Comparison of ENCODE assay signal across 19 cellular contexts in genomic region chr7:107151538-107151937, GRCh38.
"Had no signal": no experiment of that assay in that cellular context is flagged by ENCODE, and none has a peak within 500 bp of the region (broad histone marks: within the 10 kb centered on the region; RNA-seq: fewer than 3 reads in every experiment).

No MANE protein-coding gene starts in this region.

- H3K4me3 ChIP-seq: MG63, SJCRH30 had no signal

- H3K36me3 ChIP-seq: MG63, SJCRH30 had no signal

- H3K27ac ChIP-seq: SJCRH30 had no signal

- H3K9me3 ChIP-seq: MG63, SJCRH30 had no signal

- H3K27me3 ChIP-seq: MG63, SJCRH30 had no signal

- DNase-seq: Karpas-422; KG1; MG63; NCI-H1092 treated with DMSO at 0.1 percent for 48 hours; NCI-H1436; NCI-H187; NCI-H2029; NCI-H2081 treated with DMSO at 0.1 percent for 48 hours; NCI-H2171; NCI-H446; NCI-H510A; NCI-H524 treated with DMSO at 0.1 percent for 48 hours; NCI-H69; NCI-H774; NK-92 treated with Interleukin-12 subunit alpha and Interleukin-12 subunit beta, amount 100 ng/mL, for 24 hours; SHP77 treated with DMSO at 0.1 percent for 48 hours; SJCRH30 had no signal

- ATAC-seq: Right ventricle myocardium inferior, SK-N-SH treated with all-trans-retinoic acid at 6 μM for 48 hours had no signal

- H3K4me1 ChIP-seq: SJCRH30 had no signal
